12 cellular contexts compared by ENCODE assay signal in the genomic region with DNA sequence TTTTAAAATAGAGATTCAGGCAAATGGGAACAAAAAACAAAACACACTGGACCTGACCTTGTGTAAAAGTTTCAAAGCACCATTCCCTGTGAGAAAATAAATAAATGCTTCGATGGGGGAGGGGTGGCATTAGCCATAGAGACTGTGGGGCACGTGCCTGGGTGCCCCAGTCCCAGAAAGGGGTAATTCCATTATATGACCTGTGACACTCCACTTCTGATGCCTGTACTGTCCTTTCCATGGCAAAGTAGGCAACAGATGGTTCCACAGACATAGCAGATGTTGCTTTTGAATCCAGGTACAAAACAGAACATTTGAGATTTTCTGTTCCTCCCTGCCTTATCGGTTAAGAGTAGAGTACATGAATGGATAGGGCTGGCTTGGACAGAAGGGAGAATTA. TPM values are rescaled to one million over a fixed set of nuclear protein-coding genes. Genes with fewer than 3 reads are reported as not detected.
DNase-seq lines count a peak whose midpoint lies in the region; ATAC-seq, FAIRE-seq and TF ChIP-seq lines count a peak whose summit lies in the region.
"Had no signal": no experiment of that assay in that cellular context is flagged by ENCODE, and none has a peak within 500 bp of the region (broad histone marks: within the 10 kb centered on the region; RNA-seq: fewer than 3 reads in every experiment).

No MANE protein-coding gene starts in this region.

- H3K4me1 ChIP-seq in BLaER1, result peaks cover 57% of the 10 kb centered on the region
- H3K4me1 ChIP-seq in endothelial cell of umbilical vein (ENCODE audit: control insufficient read depth, extremely low read depth, insufficient read depth, low read length), result peaks cover 54% of the 10 kb centered on the region

- ATAC-seq in GM18517 (IDR thresholded peaks at IDR 0.05; ENCODE audit: unreplicated experiment), result no peak
- no peak for ATAC-seq in GM21423 (IDR thresholded peaks at IDR 0.05; ENCODE audit: unreplicated experiment)

- peak; percentile 76 for DNase-seq in NCI-H2171 (lab: John Stamatoyannopoulos, UW)
- DNase-seq in endothelial cell of umbilical vein (ENCODE audit: low read depth, low spot score), result no peak
- DNase-seq in osteocyte (ENCODE audit: extremely low spot score, unreplicated experiment), result no peak
- no peak for DNase-seq in glomerular visceral epithelial cell (ENCODE audit: extremely low spot score)
- no peak for DNase-seq in NCI-H187 (lab: John Stamatoyannopoulos, UW)
- DNase-seq: MG63 had no signal

- no peaks in the 10 kb centered on the region for H3K27me3 ChIP-seq in BLaER1
- H3K27me3 ChIP-seq in endothelial cell of umbilical vein (ENCODE audit: control insufficient read depth in 2 of 2, insufficient read depth in 2 of 2, low read length in 2 of 2), result no peaks in the 10 kb centered on the region
- H3K27me3 ChIP-seq: MG63 had no signal

- TF ChIP-seq CTCF in endothelial cell of umbilical vein (IDR thresholded peaks at IDR 0.05; ENCODE audit: extremely low read depth in 1 of 2, insufficient read depth in 1 of 2, low read depth in 1 of 2, low read length in 2 of 2) (no peak), osteocyte (IDR thresholded peaks at IDR 0.05) (no peak)

- peaks cover 11% of the 10 kb centered on the region for H3K36me3 Mint-ChIP-seq in osteocyte (ENCODE audit: unreplicated experiment)

- dilution Hi-C loops in endothelial cell of umbilical vein (cut with MboI; ENCODE audit: extremely low pct_ligation_motif_present, low sequenced_read_pairs), result loop anchor here (25.0 kb wide), 1 partner anchor 126 kb away; no protein-coding TSS in a partner anchor

- peaks cover 59% of the 10 kb centered on the region for H3K4me1 Mint-ChIP-seq in osteocyte (ENCODE audit: unreplicated experiment)

- CTCF ChIA-PET in endothelial cell of umbilical vein (lab: Charles Lee), result interaction anchor here (1.5 to 8.7 kb wide), 8 partner anchors 11 to 143 kb away, joined by 3 to 424 read pairs (median 14); no protein-coding TSS in a partner anchor

- H3K4me2 ChIP-seq in BLaER1 (peak overlapping the region; percentile 84), endothelial cell of umbilical vein (ENCODE audit: insufficient read depth, low read length) (no peak overlapping the region)

- H4K20me1 ChIP-seq in BLaER1 (no peaks in the 10 kb centered on the region), endothelial cell of umbilical vein (replicated peaks; ENCODE audit: control insufficient read depth, extremely low read depth, insufficient read depth, low read length) (no peaks in the 10 kb centered on the region)

- BruUV-seq in endothelial cell of umbilical vein (replicated peaks; lab: Mats Ljungman, UMichigan), result no TSS peak

- no peak for FAIRE-seq in endothelial cell of umbilical vein (lab: Jason Lieb, UNC)
- FAIRE-seq: GM19239 had no signal

- TF ChIP-seq POLR2A in endothelial cell of umbilical vein (IDR thresholded peaks at IDR 0.05; ENCODE audit: low read depth, low read length), result no peak

- H3K36me3 ChIP-seq in BLaER1 (no peaks in the 10 kb centered on the region), endothelial cell of umbilical vein (ENCODE audit: control insufficient read depth in 2 of 2, extremely low read depth in 1 of 2, insufficient read depth in 2 of 2, low read length in 2 of 2) (no peaks in the 10 kb centered on the region)

- H3K9ac ChIP-seq in BLaER1, result peak overlapping the region; percentile 91; the same call in 1 of the 2 replicates
- no peak overlapping the region for H3K9ac ChIP-seq in endothelial cell of umbilical vein (replicated peaks; ENCODE audit: extremely low read depth, insufficient read depth, low read length)

- H3K4me3 Mint-ChIP-seq in osteocyte (ENCODE audit: unreplicated experiment), result peak overlapping the region; percentile 99
- H3K4me3 Mint-ChIP-seq: activated T-helper 1 cell treated with anti-CD3 and anti-CD28 coated beads, Interleukin-12 subunit alpha, Interleukin-12 subunit beta, Interleukin-2, Interleukin-4 antibody, amounts not matched to agents 30 ng/mL and 10 ng/mL and 1 ng/mL, durations not matched to agents 14 hours and 24 hours and 36 hours; T-helper 1 cell treated with Interleukin-12 subunit alpha and Interleukin-12 subunit beta and Interleukin-4 antibody, amounts not matched to agents 30 μg/mL and 1 μg/mL, for 36 hours had no signal

- H3K9me3 ChIP-seq in BLaER1 (no peaks in the 10 kb centered on the region), endothelial cell of umbilical vein (replicated peaks; ENCODE audit: control insufficient read depth, insufficient read depth, low read length) (no peaks in the 10 kb centered on the region)
- H3K9me3 ChIP-seq: MG63 had no signal

- peak overlapping the region; percentile 96 for H3K27ac Mint-ChIP-seq in osteocyte (ENCODE audit: unreplicated experiment)
- H3K27ac Mint-ChIP-seq: activated T-helper 1 cell treated with anti-CD3 and anti-CD28 coated beads, Interleukin-12 subunit alpha, Interleukin-12 subunit beta, Interleukin-2, Interleukin-4 antibody, amounts not matched to agents 30 ng/mL and 10 ng/mL and 1 ng/mL, durations not matched to agents 14 hours and 24 hours and 36 hours; T-helper 1 cell treated with Interleukin-12 subunit alpha and Interleukin-12 subunit beta and Interleukin-4 antibody, amounts not matched to agents 30 μg/mL and 1 μg/mL, for 36 hours had no signal

- H2AFZ ChIP-seq in endothelial cell of umbilical vein (ENCODE audit: low read depth, low read length), result no peak overlapping the region

- POLR2A ChIA-PET in endothelial cell of umbilical vein (lab: Charles Lee), result interaction anchor here (0.5 kb wide), 1 partner anchor 23 kb away, joined by 3 read pairs; no protein-coding TSS in a partner anchor

- H3K4me3 ChIP-seq in BLaER1 (peak overlapping the region; percentile 80; the same call in 1 of the 2 replicates), endothelial cell of umbilical vein (replicated peaks in 1 of 3; ENCODE audit: insufficient read depth in 1 of 3, low read depth in 1 of 3, low read length in 3 of 3) (no peak overlapping the region)
- H3K4me3 ChIP-seq: MG63 had no signal

- no peaks in the 10 kb centered on the region for H3K27me3 Mint-ChIP-seq in osteocyte (ENCODE audit: unreplicated experiment)

- no peaks in the 10 kb centered on the region for H3K9me1 ChIP-seq in endothelial cell of umbilical vein (replicated peaks; ENCODE audit: control insufficient read depth, extremely low read depth, insufficient read depth, low read length)

- peaks cover 69% of the 10 kb centered on the region for H3K79me2 ChIP-seq in endothelial cell of umbilical vein (ENCODE audit: control insufficient read depth, insufficient read depth, low read length)

- intact Hi-C loops in endothelial cell of umbilical vein (cut with micrococcal nuclease), result no loop called here

- peak overlapping the region; percentile 66 for H3K27ac ChIP-seq in BLaER1
- peak overlapping the region; percentile 96 for H3K27ac ChIP-seq in endothelial cell of umbilical vein (ENCODE audit: insufficient read depth, low read depth, low read length)

- no peaks in the 10 kb centered on the region for H3K9me3 Mint-ChIP-seq in osteocyte (ENCODE audit: unreplicated experiment)
- H3K9me3 Mint-ChIP-seq: activated T-helper 1 cell treated with anti-CD3 and anti-CD28 coated beads, Interleukin-12 subunit alpha, Interleukin-12 subunit beta, Interleukin-2, Interleukin-4 antibody, amounts not matched to agents 30 ng/mL and 10 ng/mL and 1 ng/mL, durations not matched to agents 14 hours and 24 hours and 36 hours; T-helper 1 cell treated with Interleukin-12 subunit alpha and Interleukin-12 subunit beta and Interleukin-4 antibody, amounts not matched to agents 30 μg/mL and 1 μg/mL, for 36 hours had no signal

TF ChIP-seq in endothelial cell of umbilical vein, 7 proteins besides CTCF, POLR2A, EP300 and RAD21:
- TF ChIP-seq FOS (IDR thresholded peaks at IDR 0.05; ENCODE audit: borderline replicate concordance, insufficient read depth, low read length) (no peak), GATA2 (IDR thresholded peaks at IDR 0.05; ENCODE audit: insufficient read depth, insufficient read length, low read depth, low read length) (no peak), JUN (IDR thresholded peaks at IDR 0.05; ENCODE audit: borderline replicate concordance, insufficient read depth, insufficient read length, low read depth) (no peak), MAX (IDR thresholded peaks at IDR 0.05; ENCODE audit: insufficient read depth, insufficient read length) (no peak), POLR2AphosphoS5 (IDR thresholded peaks at IDR 0.05; ENCODE audit: insufficient read depth, low read depth, low read length) (no peak), MYC (IDR thresholded peaks at IDR 0.05; ENCODE audit: low read depth, low read length) (no peak), EZH2 (IDR thresholded peaks at IDR 0.05; ENCODE audit: borderline replicate concordance, low read depth, low read length, severe bottlenecking) (no peak)

RNA-seq across cellular contexts. Expression of gene PHLDB2, which starts 3.9 kb away (rescaled TPM):
- total RNA-seq in endothelial cell of umbilical vein (72.0 and 104 TPM in 2 replicates), osteocyte (134 and 138 TPM in 2 replicates)
- 22.4 and 25.1 TPM in 2 replicates for polyA plus RNA-seq in endothelial cell of umbilical vein
- 14.1 and 16.0 TPM in 2 replicates for polyA plus RNA-seq in endothelial cell of umbilical vein (2011; cell fraction: cytosol; rRNA removed)
- polyA plus RNA-seq in endothelial cell of umbilical vein (2011; cell fraction: nucleus; rRNA removed), result 135 and 139 TPM in 2 replicates
- 33.8 and 56.8 TPM in 2 replicates for polyA plus RNA-seq in endothelial cell of umbilical vein (2012)
- polyA minus RNA-seq in endothelial cell of umbilical vein, result 130 and 132 TPM in 2 replicates
- 29.8 TPM for polyA minus RNA-seq in endothelial cell of umbilical vein (2011; cell fraction: cytosol; rRNA and poly(A)+ RNA removed)
- 305 and 404 TPM in 2 replicates for polyA minus RNA-seq in endothelial cell of umbilical vein (2011; cell fraction: nucleus; rRNA and poly(A)+ RNA removed)
